ENCODE assay signal across 28 cellular contexts in genomic region chr7:156124356-156124755, GRCh38.
"Had no signal": no experiment of that assay in that cellular context is flagged by ENCODE, and none has a peak within 500 bp of the region (broad histone marks: within the 10 kb centered on the region; RNA-seq: fewer than 3 reads in every experiment).

No MANE protein-coding gene starts in this region.

- DNase-seq: stimulated activated CD4-positive, alpha-beta T cell treated with anti-CD3 and anti-CD28 coated beads, Interleukin-2, amount 100 ng/mL, for 48 hours; stimulated activated CD4-positive, alpha-beta T cell treated with anti-CD3 and anti-CD28 coated beads, Interleukin-4, amount 100 ng/mL, for 1 hour; stimulated activated CD4-positive, alpha-beta T cell treated with anti-CD3 and anti-CD28 coated beads, Interleukin-4, amount 100 ng/mL, for 24 hours; stimulated activated CD4-positive, alpha-beta T cell treated with anti-CD3 and anti-CD28 coated beads, Interleukin-4, amount 100 ng/mL, for 4 hours; stimulated activated CD8-positive, alpha-beta memory T cell treated with anti-CD3 and anti-CD28 coated beads, Interleukin-4, amount 100 ng/mL, for 48 hours; stimulated activated naive B cell treated with anti-CD40 and anti-IgM and Interleukin-4, amounts not matched to agents 10 μg/mL and 1 μg/mL and 100 μg/mL, for 72 hours; stimulated activated naive CD4-positive, alpha-beta T cell; stimulated activated naive CD4-positive, alpha-beta T cell treated with Interleukin-2 at 50 U/mL for 16 hours; stimulated activated naive CD8-positive, alpha-beta T cell treated with anti-CD3 and anti-CD28 coated beads, Interleukin-15, amount 100 ng/mL, for 72 hours; stomach; substantia nigra; testis; thyroid gland; tibial artery; transverse colon; trophoblast cell; upper lobe of left lung; upper lobe of right lung; uterus had no signal

- H3K27ac Mint-ChIP-seq: stimulated activated effector memory CD8-positive, alpha-beta T cell treated with anti-CD3 and anti-CD28 coated beads, Interleukin-12 subunit alpha, Interleukin-12 subunit beta, amount 100 ng/mL, for 72 hours; stimulated activated memory B cell treated with anti-CD40 and anti-IgM and Interleukin-4, amounts not matched to agents 10 μg/mL and 1 μg/mL and 100 μg/mL, for 72 hours; stimulated activated naive B cell treated with anti-CD40 and anti-IgM and Interleukin-4, amounts not matched to agents 10 μg/mL and 1 μg/mL and 100 μg/mL, for 72 hours; stimulated activated naive CD8-positive, alpha-beta T cell treated with anti-CD3 and anti-CD28 coated beads, Interleukin-15, Interleukin-2, amounts not matched to agents 100 ng/mL and 50 ng/mL, for 24 hours; type B pancreatic cell had no signal

- H3K36me3 Mint-ChIP-seq: stimulated activated effector memory CD8-positive, alpha-beta T cell treated with anti-CD3 and anti-CD28 coated beads, Interleukin-12 subunit alpha, Interleukin-12 subunit beta, amount 100 ng/mL, for 72 hours; stimulated activated memory B cell treated with anti-CD40 and anti-IgM and Interleukin-4, amounts not matched to agents 10 μg/mL and 1 μg/mL and 100 μg/mL, for 72 hours; stimulated activated naive B cell treated with anti-CD40 and anti-IgM and Interleukin-4, amounts not matched to agents 10 μg/mL and 1 μg/mL and 100 μg/mL, for 72 hours; type B pancreatic cell had no signal

- H3K4me1 ChIP-seq: stomach, suprapubic skin, testis, thyroid gland, tibial artery, tibial nerve, transverse colon, upper lobe of left lung, upper lobe of right lung, uterus, vagina had no signal

- H3K4me3 ChIP-seq: stomach, suprapubic skin, testis, thoracic aorta, thyroid gland, tibial artery, tibial nerve, transverse colon, upper lobe of left lung, upper lobe of right lung, uterus, vagina had no signal

- H3K27me3 ChIP-seq: stomach, suprapubic skin, testis, thyroid gland, tibial artery, tibial nerve, transverse colon, upper lobe of left lung, upper lobe of right lung, uterus, vagina had no signal

- H3K36me3 ChIP-seq: stomach, suprapubic skin, thoracic aorta, thyroid gland, tibial artery, tibial nerve, transverse colon, upper lobe of left lung, upper lobe of right lung, uterus, vagina had no signal

- H3K4me1 Mint-ChIP-seq: stimulated activated effector memory CD8-positive, alpha-beta T cell treated with anti-CD3 and anti-CD28 coated beads, Interleukin-12 subunit alpha, Interleukin-12 subunit beta, amount 100 ng/mL, for 72 hours; stimulated activated memory B cell treated with anti-CD40 and anti-IgM and Interleukin-4, amounts not matched to agents 10 μg/mL and 1 μg/mL and 100 μg/mL, for 72 hours; stimulated activated naive B cell treated with anti-CD40 and anti-IgM and Interleukin-4, amounts not matched to agents 10 μg/mL and 1 μg/mL and 100 μg/mL, for 72 hours; stimulated activated naive CD8-positive, alpha-beta T cell treated with anti-CD3 and anti-CD28 coated beads, Interleukin-15, amount 100 ng/mL, for 72 hours had no signal

- H3K4me3 Mint-ChIP-seq: stimulated activated effector memory CD8-positive, alpha-beta T cell treated with anti-CD3 and anti-CD28 coated beads, Interleukin-12 subunit alpha, Interleukin-12 subunit beta, amount 100 ng/mL, for 72 hours; stimulated activated memory B cell treated with anti-CD40 and anti-IgM and Interleukin-4, amounts not matched to agents 10 μg/mL and 1 μg/mL and 100 μg/mL, for 72 hours; stimulated activated naive B cell treated with anti-CD40 and anti-IgM and Interleukin-4, amounts not matched to agents 10 μg/mL and 1 μg/mL and 100 μg/mL, for 72 hours; stimulated activated naive CD8-positive, alpha-beta T cell treated with anti-CD3 and anti-CD28 coated beads, Interleukin-15, amount 100 ng/mL, for 72 hours; stimulated activated naive CD8-positive, alpha-beta T cell treated with anti-CD3 and anti-CD28 coated beads, Interleukin-15, Interleukin-2, amounts not matched to agents 100 ng/mL and 50 ng/mL, for 24 hours; type B pancreatic cell had no signal

- H3K9me3 ChIP-seq: stomach, suprapubic skin, testis, thoracic aorta, thyroid gland, tibial artery, tibial nerve, transverse colon, upper lobe of left lung, upper lobe of right lung, uterus, vagina had no signal

- H3K27ac ChIP-seq: stomach, suprapubic skin, testis, thoracic aorta, thyroid gland, tibial artery, tibial nerve, transverse colon, upper lobe of left lung, upper lobe of right lung, uterus, vagina had no signal

- ATAC-seq: stimulated activated effector memory CD8-positive, alpha-beta T cell treated with anti-CD3 and anti-CD28 coated beads, Interleukin-12 subunit alpha, Interleukin-12 subunit beta, amount 100 ng/mL, for 72 hours; stimulated activated memory B cell treated with anti-CD40 and anti-IgM and Interleukin-4, amounts not matched to agents 10 μg/mL and 1 μg/mL and 100 μg/mL, for 72 hours; upper lobe of right lung had no signal

- H3K27me3 Mint-ChIP-seq: stimulated activated memory B cell treated with anti-CD40 and anti-IgM and Interleukin-4, amounts not matched to agents 10 μg/mL and 1 μg/mL and 100 μg/mL, for 72 hours; stimulated activated naive CD8-positive, alpha-beta T cell treated with anti-CD3 and anti-CD28 coated beads, Interleukin-15, amount 100 ng/mL, for 72 hours; stimulated activated naive CD8-positive, alpha-beta T cell treated with anti-CD3 and anti-CD28 coated beads, Interleukin-15, Interleukin-2, amounts not matched to agents 100 ng/mL and 50 ng/mL, for 24 hours; type B pancreatic cell had no signal

- FAIRE-seq: urothelium cell line had no signal

- H3K9me3 Mint-ChIP-seq: stimulated activated effector memory CD8-positive, alpha-beta T cell treated with anti-CD3 and anti-CD28 coated beads, Interleukin-12 subunit alpha, Interleukin-12 subunit beta, amount 100 ng/mL, for 72 hours; stimulated activated memory B cell treated with anti-CD40 and anti-IgM and Interleukin-4, amounts not matched to agents 10 μg/mL and 1 μg/mL and 100 μg/mL, for 72 hours; stimulated activated naive CD8-positive, alpha-beta T cell treated with anti-CD3 and anti-CD28 coated beads, Interleukin-15, amount 100 ng/mL, for 72 hours; stimulated activated naive CD8-positive, alpha-beta T cell treated with anti-CD3 and anti-CD28 coated beads, Interleukin-15, Interleukin-2, amounts not matched to agents 100 ng/mL and 50 ng/mL, for 24 hours; type B pancreatic cell had no signal
